ENCODE assay signal across 8 cellular contexts in the genomic region with DNA sequence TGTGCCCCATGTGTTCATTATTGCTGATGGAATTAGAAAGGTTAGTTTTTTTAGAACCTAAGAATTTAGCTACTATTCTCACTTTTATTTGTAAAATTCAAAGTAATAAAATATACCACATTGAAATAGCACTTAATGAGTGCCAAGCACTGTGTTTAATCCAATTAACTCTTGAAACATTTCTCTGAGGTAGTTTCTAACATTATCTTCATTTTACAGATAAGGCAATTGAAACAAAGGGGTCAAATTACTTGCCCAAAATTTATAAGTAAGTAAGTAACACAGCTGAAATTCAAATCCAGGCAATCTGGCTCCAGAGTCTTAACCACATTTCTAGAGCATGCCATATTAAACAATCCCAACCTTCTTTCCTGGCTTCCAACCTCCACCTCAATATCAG.
"Had no signal": no experiment of that assay in that cellular context is flagged by ENCODE, and none has a peak within 500 bp of the region (broad histone marks: within the 10 kb centered on the region; RNA-seq: fewer than 3 reads in every experiment).

No MANE protein-coding gene starts in this region.

- FAIRE-seq: HTR-8/SVneo, K562 had no signal

- DNase-seq: GM23248, GOT3, H7, IMR-90, KG1 had no signal

- H2AFZ ChIP-seq: GM23248 had no signal

- H3K27ac ChIP-seq: GM23248 had no signal

- H3K4me3 ChIP-seq: GM23248, HAP-1, K562 had no signal

- H3K4me1 ChIP-seq: HAP-1 had no signal

- H3K36me3 ChIP-seq: HAP-1 had no signal
